1 cellular context compared by ENCODE assay signal in genomic region chr1:201420608-201421002, GRCh38.
TF ChIP-seq lines count a peak whose summit lies in the region.

No MANE protein-coding gene starts in this region.

TF ChIP-seq in IMR-90, 13 proteins besides CTCF, POLR2A, EP300 and RAD21:
- TF ChIP-seq MXI1 (IDR thresholded peaks at IDR 0.05; ENCODE audit: borderline replicate concordance, low read depth, low read length), result no peak
- TF ChIP-seq NFE2L2 (IDR thresholded peaks at IDR 0.05; ENCODE audit: low read depth, low read length), result no peak
- no peak for TF ChIP-seq FOS (IDR thresholded peaks at IDR 0.05; ENCODE audit: low read depth, low read length)
- no peak for TF ChIP-seq CHD1 (IDR thresholded peaks at IDR 0.05; ENCODE audit: low read depth, low read length)
- TF ChIP-seq SMC3 (IDR thresholded peaks at IDR 0.05; ENCODE audit: low read depth, low read length), result no peak
- TF ChIP-seq BHLHE40 (IDR thresholded peaks at IDR 0.05; ENCODE audit: low read depth, low read length), result no peak
- no peak for TF ChIP-seq RFX5 (IDR thresholded peaks at IDR 0.05; ENCODE audit: low read depth, low read length)
